26 cellular contexts compared by ENCODE assay signal in the genomic region with DNA sequence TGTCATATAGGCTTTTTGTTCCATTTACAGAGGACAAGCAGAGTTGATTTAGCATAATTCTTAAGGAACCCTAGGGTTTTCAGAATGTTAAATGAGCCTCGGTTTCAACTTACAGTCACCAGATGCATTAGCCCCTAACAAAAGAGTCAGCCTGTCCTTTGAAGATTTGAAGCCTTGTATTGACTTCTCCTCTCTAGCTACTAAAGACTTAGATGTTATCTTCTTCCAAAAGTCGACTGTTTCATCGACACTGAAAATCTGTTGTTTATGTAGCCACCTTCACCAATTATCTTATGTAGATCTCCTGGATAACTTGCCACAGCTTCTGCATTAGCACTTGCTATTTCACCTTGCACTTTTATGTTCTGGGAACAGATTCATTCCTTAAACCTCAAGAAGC.
"Had no signal": no experiment of that assay in that cellular context is flagged by ENCODE, and none has a peak within 500 bp of the region (broad histone marks: within the 10 kb centered on the region; RNA-seq: fewer than 3 reads in every experiment).

No MANE protein-coding gene starts in this region.

- H3K79me2 ChIP-seq: parathyroid adenoma had no signal

- H3K9ac ChIP-seq: parathyroid adenoma had no signal

- H3K4me1 ChIP-seq: parathyroid adenoma, psoas muscle, right lobe of liver, sigmoid colon, stomach, thyroid gland, tibial nerve, upper lobe of left lung, vagina had no signal

- H3K27me3 ChIP-seq: neutrophil, ovary, right lobe of liver, sigmoid colon, stomach, thyroid gland, tibial nerve, upper lobe of left lung, vagina had no signal

- H3K27ac ChIP-seq: neutrophil, ovary, parathyroid adenoma, psoas muscle, right lobe of liver, sigmoid colon, stomach, thoracic aorta, thyroid gland, tibial nerve, upper lobe of left lung, vagina had no signal

- H2AFZ ChIP-seq: parathyroid adenoma had no signal

- ATAC-seq: natural killer cell treated with Interleukin-12 subunit alpha and Interleukin-12 subunit beta and Interleukin-15 and Interleukin-18, amount 100 ng/mL, for 72 hours; psoas muscle; right cardiac atrium; right lobe of liver; stimulated activated effector memory CD8-positive, alpha-beta T cell treated with anti-CD3 and anti-CD28 coated beads, Interleukin-12 subunit alpha, Interleukin-12 subunit beta, amount 100 ng/mL, for 72 hours; stimulated activated naive B cell treated with anti-CD40 and anti-IgM and Interleukin-4, amounts not matched to agents 10 μg/mL and 1 μg/mL and 100 μg/mL, for 72 hours had no signal

- DNase-seq: nephron progenitor cell; nucleus accumbens; ovary; posterior cingulate gyrus; psoas muscle; right cardiac atrium; right lobe of liver; sigmoid colon; small intestine; stimulated activated CD4-positive, alpha-beta T cell treated with anti-CD3 and anti-CD28 coated beads, Interleukin-15, amount 100 ng/mL, for 24 hours; stimulated activated CD4-positive, alpha-beta T cell treated with anti-CD3 and anti-CD28 coated beads, Interleukin-2, amount 100 ng/mL, for 24 hours; stimulated activated CD4-positive, alpha-beta T cell treated with anti-CD3 and anti-CD28 coated beads, Interleukin-2, amount 100 ng/mL, for 48 hours; stimulated activated CD4-positive, alpha-beta T cell treated with anti-CD3 and anti-CD28 coated beads, Interleukin-4, amount 100 ng/mL, for 24 hours; stimulated activated naive B cell treated with anti-CD40 and anti-IgM and Interleukin-4, amounts not matched to agents 10 μg/mL and 1 μg/mL and 100 μg/mL, for 72 hours; stimulated activated naive CD4-positive, alpha-beta T cell treated with Interleukin-2 at 50 U/mL for 16 hours; stomach; thyroid gland; trophoblast cell; upper lobe of left lung had no signal

- H3K36me3 ChIP-seq: neutrophil, ovary, right lobe of liver, sigmoid colon, stomach, thoracic aorta, thyroid gland, tibial nerve, upper lobe of left lung, vagina had no signal

- H3K4me3 ChIP-seq: ovary, psoas muscle, right lobe of liver, sigmoid colon, stomach, thoracic aorta, thyroid gland, tibial nerve, upper lobe of left lung, vagina had no signal

- H3K9me3 ChIP-seq: neutrophil, ovary, right lobe of liver, sigmoid colon, thoracic aorta, thyroid gland, tibial nerve, upper lobe of left lung, vagina had no signal
